Comparison of ENCODE assay signal across 9 cellular contexts in genomic region chr13:41700790-41701310, GRCh38.
DNase-seq lines count a peak whose midpoint lies in the region; ATAC-seq and TF ChIP-seq lines count a peak whose summit lies in the region.
"Had no signal": no experiment of that assay in that cellular context is flagged by ENCODE, and none has a peak within 500 bp of the region (broad histone marks: within the 10 kb centered on the region; RNA-seq: fewer than 3 reads in every experiment).

No MANE protein-coding gene starts in this region.

- H3K4me3 Mint-ChIP-seq in brain: peak overlapping the region in 2 of 5 experiments; percentile 30 to 74

- TF ChIP-seq CTCF in brain (conservative IDR thresholded peaks at IDR 0.05): no peak

- no peaks in the 10 kb centered on the region for H3K9me3 Mint-ChIP-seq in brain

- H3K36me3 Mint-ChIP-seq in brain: peaks cover 9% of the 10 kb centered on the region

- no peak for ATAC-seq in GM18498 (IDR thresholded peaks at IDR 0.05; ENCODE audit: unreplicated experiment)
- ATAC-seq: activated CD4-positive, CD25-positive, alpha-beta regulatory T cell treated with anti-CD3 and anti-CD28 coated beads, Interleukin-2, amount 50 U/mL, for 24 hours had no signal

- H3K27ac Mint-ChIP-seq in brain: peak overlapping the region in 4 of 5 experiments; percentile 27 to 74 (median 56)

- no peaks in the 10 kb centered on the region for H3K27me3 Mint-ChIP-seq in brain

- DNase-seq in EH (ENCODE audit: low read depth) (peak; percentile 92), NCI-H2081 treated with DMSO at 0.1 percent for 48 hours (lab: John Stamatoyannopoulos, UW) (peak; percentile 85), myocyte (ENCODE audit: low read depth) (peak; percentile 56), SK-N-DZ (ENCODE audit: low spot score) (no peak), NCI-H1048 (lab: John Stamatoyannopoulos, UW) (no peak), NCI-H2171 (lab: John Stamatoyannopoulos, UW) (no peak)

- peaks cover 37% of the 10 kb centered on the region for H3K4me1 Mint-ChIP-seq in brain

Comparison
In these comparisons a context has a peak if more than half of its experiments do, and no peak if none do; other contexts are left out.
1. DNase-seq: peak in EH (single experiment), NCI-H2081 treated with DMSO at 0.1 percent for 48 hours (single experiment) and myocyte (single experiment); none in SK-N-DZ (single experiment), NCI-H1048 (single experiment) and NCI-H2171 (single experiment).